Comparison of ENCODE assay signal across 34 cellular contexts in the genomic region with DNA sequence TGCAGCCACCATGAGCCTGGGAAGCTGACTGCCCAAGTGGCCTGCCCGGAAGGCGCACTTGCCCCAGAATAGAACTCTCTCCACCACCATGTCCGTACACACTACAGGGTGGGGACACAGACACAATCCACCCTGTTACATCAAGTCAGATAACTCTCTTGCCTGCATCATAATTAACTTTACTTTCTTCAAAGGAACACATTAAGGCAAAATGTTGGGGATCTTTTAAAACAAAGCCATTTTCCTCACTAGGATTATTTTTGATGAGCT. TPM values are rescaled to one million over a fixed set of nuclear protein-coding genes. Genes with fewer than 3 reads are reported as not detected.
"Had no signal": no experiment of that assay in that cellular context is flagged by ENCODE, and none has a peak within 500 bp of the region (broad histone marks: within the 10 kb centered on the region; RNA-seq: fewer than 3 reads in every experiment).

No MANE protein-coding gene starts in this region.

- H3K4me3 ChIP-seq: left ventricle myocardium inferior, lung, neural progenitor cell, ovary, right atrium auricular region, right lobe of liver, smooth muscle cell, thoracic aorta, tibial artery had no signal

- H3K27me3 ChIP-seq: neural progenitor cell, neutrophil, ovary, right atrium auricular region, right lobe of liver, tibial artery had no signal

- ATAC-seq: natural killer cell; right lobe of liver; stimulated activated memory B cell treated with anti-CD40 and anti-IgM and Interleukin-4, amounts not matched to agents 10 μg/mL and 1 μg/mL and 100 μg/mL, for 72 hours; stimulated activated naive CD8-positive, alpha-beta T cell treated with anti-CD3 and anti-CD28 coated beads, Interleukin-15, amount 100 ng/mL, for 72 hours had no signal

- H3K27ac ChIP-seq: left ventricle myocardium inferior, neural progenitor cell, neutrophil, ovary, right atrium auricular region, right lobe of liver, thoracic aorta, tibial artery had no signal

- H3K4me1 ChIP-seq: left ventricle myocardium inferior, right atrium auricular region, right lobe of liver, tibial artery had no signal

- DNase-seq: immature natural killer cell; left ventricle myocardium inferior; mesendoderm; naive B cell; natural killer cell; nephron progenitor cell; occipital lobe; stimulated activated CD4-positive, alpha-beta T cell treated with anti-CD3 and anti-CD28 coated beads, Interleukin-1b, Interleukin-23, amount 100 ng/mL, for 48 hours; stimulated activated CD4-positive, alpha-beta T cell treated with anti-CD3 and anti-CD28 coated beads, Interleukin-2, amount 100 ng/mL, for 48 hours; stimulated activated CD4-positive, alpha-beta T cell treated with anti-CD3 and anti-CD28 coated beads, Interleukin-4, amount 100 ng/mL, for 4 hours; stimulated activated CD8-positive, alpha-beta memory T cell treated with anti-CD3 and anti-CD28 coated beads, Interleukin-4, amount 100 ng/mL, for 48 hours; stimulated activated naive CD4-positive, alpha-beta T cell treated with Interleukin-2 at 50 U/mL for 16 hours; stimulated activated naive CD8-positive, alpha-beta T cell treated with anti-CD3 and anti-CD28 coated beads, Interleukin-15, amount 100 ng/mL, for 72 hours; tibial artery; trophoblast cell had no signal

- FAIRE-seq: islet of Langerhans, kidney had no signal

RNA-seq across cellular contexts. Expression of a gene that starts 23.3 kb away (rescaled TPM):
- total RNA-seq: kidney, left ventricle myocardium inferior, lower leg skin, lung, mesothelial cell of epicardium, mononuclear cell, natural killer cell, progenitor cell of endocrine pancreas, pulmonary artery endothelial cell, renal cortical epithelial cell, right atrium auricular region, right lobe of liver, skeletal muscle tissue, smooth muscle cell, thoracic aorta, ureter had no signal
- polyA plus RNA-seq: lung, ovary, smooth muscle cell had no signal
